24 cellular contexts compared by ENCODE assay signal in genomic region chr20:44362466-44362940, GRCh38. TPM values are rescaled to one million over a fixed set of nuclear protein-coding genes. Genes with fewer than 3 reads are reported as not detected.
DNase-seq lines count a peak whose midpoint lies in the region; ATAC-seq, FAIRE-seq and TF ChIP-seq lines count a peak whose summit lies in the region.
"Had no signal": no experiment of that assay in that cellular context is flagged by ENCODE, and none has a peak within 500 bp of the region (broad histone marks: within the 10 kb centered on the region; RNA-seq: fewer than 3 reads in every experiment).

No MANE protein-coding gene starts in this region.

- no peak for TF ChIP-seq CTCF in brain microvascular endothelial cell (IDR thresholded peaks at IDR 0.05; ENCODE audit: low read depth, low read length, missing control alignments)

- FAIRE-seq in HTR-8/SVneo (lab: Jason Lieb, UNC), result peak; percentile 13
- FAIRE-seq: GM12878, GM19239, H1 had no signal

- no peak overlapping the region for H3K27ac ChIP-seq in brain microvascular endothelial cell
- H3K27ac ChIP-seq: BLaER1, C4-2B had no signal

- DNase-seq in A172 (ENCODE audit: low spot score), result peak; percentile 46
- DNase-seq in EH (ENCODE audit: low read depth), result peak; percentile 37
- DNase-seq in HTR-8/SVneo (ENCODE audit: insufficient read length, low spot score), result no peak
- DNase-seq in epidermal melanocyte (ENCODE audit: insufficient read length, low spot score), result peak; percentile 7
- no peak for DNase-seq in OCI-M2 (lab: John Stamatoyannopoulos, UW; ENCODE audit: unreplicated experiment)
- DNase-seq in NCI-H82 (lab: John Stamatoyannopoulos, UW), result no peak
- DNase-seq in brain microvascular endothelial cell, result no peak
- DNase-seq: 8988T; Caco-2; CD4-positive, CD25-positive, alpha-beta regulatory T cell; CD8-positive, alpha-beta T cell; DMS153; DND-41; EL; GDM1; H7; HCEC 1CT had no signal

- in situ Hi-C loops in brain microvascular endothelial cell (cut with HindIII; ENCODE audit: low pct_ligation_motif_present, low sequenced_read_pairs), result no loop called here

- ATAC-seq in HG03280 (IDR thresholded peaks at IDR 0.05; ENCODE audit: unreplicated experiment), result no peak
- ATAC-seq: CD8-positive, alpha-beta T cell; GM12878 had no signal

- no peaks in the 10 kb centered on the region for H3K36me3 ChIP-seq in brain microvascular endothelial cell (replicated peaks)
- H3K36me3 ChIP-seq: BLaER1 had no signal

- H3K4me3 ChIP-seq in brain microvascular endothelial cell (ENCODE audit: low read depth, low read length), result no peak overlapping the region
- H3K4me3 ChIP-seq: BLaER1, GM12878 had no signal

- no peaks in the 10 kb centered on the region for H3K27me3 ChIP-seq in brain microvascular endothelial cell (replicated peaks)
- H3K27me3 ChIP-seq: BLaER1 had no signal

RNA-seq across cellular contexts. Expression of gene HNF4A, which starts 7.0 kb away (rescaled TPM):
- not detected in 2 replicates for total RNA-seq in A172 (2014; rRNA removed; shearing (Covaris generic))
- total RNA-seq: B cell; CD4-positive, CD25-positive, alpha-beta regulatory T cell; CD8-positive, alpha-beta T cell; H1 had no signal

RNA-seq across cellular contexts. Expression of gene R3HDML, which starts 25.7 kb away (rescaled TPM):
- not detected in 2 replicates for total RNA-seq in A172 (2014; rRNA removed; shearing (Covaris generic))
- total RNA-seq: B cell; Caco-2; CD4-positive, CD25-positive, alpha-beta regulatory T cell; CD8-positive, alpha-beta T cell; GM12878; H1; H7 had no signal

RNA-seq across cellular contexts. Expression of gene FITM2, which starts 51.5 kb away (rescaled TPM):
- 11.8 and 12.9 TPM in 2 replicates for total RNA-seq in A172 (2014; rRNA removed; shearing (Covaris generic))

Comparison
In these comparisons a context has a peak if more than half of its experiments do, and no peak if none do; other contexts are left out.
1. DNase-seq: peak in A172 (single experiment), EH (single experiment) and epidermal melanocyte (single experiment); none in HTR-8/SVneo (single experiment), OCI-M2 (single experiment), NCI-H82 (single experiment) and brain microvascular endothelial cell (single experiment).